18 cellular contexts compared by ENCODE assay signal in genomic region chrX:72124540-72125201, GRCh38. TPM values are rescaled to one million over a fixed set of nuclear protein-coding genes. Genes with fewer than 3 reads are reported as not detected.
A peak's percentile ranks its signal among the peaks of the same experiment; 100 is the strongest.
DNase-seq lines count a peak whose midpoint lies in the region; ATAC-seq and TF ChIP-seq lines count a peak whose summit lies in the region.
"Had no signal": no experiment of that assay in that cellular context is flagged by ENCODE, and none has a peak within 500 bp of the region (broad histone marks: within the 10 kb centered on the region; RNA-seq: fewer than 3 reads in every experiment).

No MANE protein-coding gene starts in this region.

- peak overlapping the region; percentile 83 for H3K27ac Mint-ChIP-seq in neural crest cell (ENCODE audit: unreplicated experiment)
- H3K27ac Mint-ChIP-seq: T-helper 1 cell treated with Interleukin-12 subunit alpha and Interleukin-12 subunit beta and Interleukin-4 antibody, amounts not matched to agents 30 μg/mL and 1 μg/mL, for 36 hours had no signal

- in situ Hi-C loops in KBM-7 (cut with MboI; ENCODE audit: low pct_unique_long_range_greater_than_20kb, low sequenced_read_pairs), result no loop called here

- peaks cover 11% of the 10 kb centered on the region for H3K9me3 Mint-ChIP-seq in neural crest cell
- H3K9me3 Mint-ChIP-seq: T-helper 1 cell treated with Interleukin-12 subunit alpha and Interleukin-12 subunit beta and Interleukin-4 antibody, amounts not matched to agents 30 μg/mL and 1 μg/mL, for 36 hours had no signal

- H3K27ac ChIP-seq in cardiac muscle cell (peak overlapping the region; percentile 83), esophagus muscularis mucosa (replicated peaks in 1 of 4) (peak overlapping the region; percentile 79 to 83 (median 80)), uterus (peak overlapping the region; percentile 32 to 67)

- intact Hi-C loops in Right ventricle myocardium inferior (cut with DNase I) (loop anchor here (10.0 kb wide), 1 partner anchor 210 kb away; the partner anchor contains the start of gene NHSL2), esophagus muscularis mucosa (cut with DNase I) (no loop called here), uterus (cut with DNase I; ENCODE audit: low total_unique reads) (loop anchor here (10.0 kb wide), 1 partner anchor 100 kb away; no protein-coding TSS in a partner anchor)

- H3K9me3 ChIP-seq in cardiac muscle cell (ENCODE audit: low read depth), result no peaks in the 10 kb centered on the region
- H3K9me3 ChIP-seq in esophagus muscularis mucosa, result no peaks in the 10 kb centered on the region
- no peaks in the 10 kb centered on the region for H3K9me3 ChIP-seq in uterus
- H3K9me3 ChIP-seq: A549, adrenal gland, tibial nerve had no signal

- no peaks in the 10 kb centered on the region for H3K27me3 ChIP-seq in cardiac muscle cell
- H3K27me3 ChIP-seq in esophagus muscularis mucosa, result peaks cover 0 to 3% (median 0%) of the 10 kb centered on the region in 4 donors
- H3K27me3 ChIP-seq in uterus, result no peaks in the 10 kb centered on the region

- ATAC-seq in Right ventricle myocardium inferior (no peak), HG02678 (IDR thresholded peaks at IDR 0.05; ENCODE audit: unreplicated experiment) (no peak)
- ATAC-seq: A549 had no signal

- TF ChIP-seq EP300 in esophagus muscularis mucosa (IDR thresholded peaks at IDR 0.05), result no peak

- no peak for TF ChIP-seq CTCF in cardiac muscle cell (IDR thresholded peaks at IDR 0.05; ENCODE audit: low read depth, low read length)
- TF ChIP-seq CTCF in esophagus muscularis mucosa (IDR thresholded peaks at IDR 0.05), result no peak
- TF ChIP-seq CTCF in neural crest cell (conservative IDR thresholded peaks at IDR 0.05), result no peak
- no peak for TF ChIP-seq CTCF in uterus (IDR thresholded peaks at IDR 0.05)

- H3K4me3 Mint-ChIP-seq in neural crest cell, result peak overlapping the region; percentile 74
- H3K4me3 Mint-ChIP-seq: T-helper 1 cell treated with Interleukin-12 subunit alpha and Interleukin-12 subunit beta and Interleukin-4 antibody, amounts not matched to agents 30 μg/mL and 1 μg/mL, for 36 hours had no signal

- peaks cover 12% of the 10 kb centered on the region for H3K36me3 Mint-ChIP-seq in neural crest cell (ENCODE audit: low read depth)

- peaks cover 68% of the 10 kb centered on the region for H3K4me1 Mint-ChIP-seq in neural crest cell

- H3K4me3 ChIP-seq in cardiac muscle cell (no peak overlapping the region), esophagus muscularis mucosa (no peak overlapping the region), uterus (no peak overlapping the region)
- H3K4me3 ChIP-seq: A549, adrenal gland, tibial nerve had no signal

- H3K4me1 ChIP-seq in cardiac muscle cell (ENCODE audit: low read depth) (peaks cover 36% of the 10 kb centered on the region), esophagus muscularis mucosa (peaks cover 38 to 94% (median 92%) of the 10 kb centered on the region in 4 donors), uterus (no peaks in the 10 kb centered on the region)

- no peaks in the 10 kb centered on the region for H3K27me3 Mint-ChIP-seq in neural crest cell (ENCODE audit: low read depth)

- no peak for TF ChIP-seq POLR2A in esophagus muscularis mucosa (IDR thresholded peaks at IDR 0.05; ENCODE audit: low read depth)
- TF ChIP-seq POLR2A in uterus (IDR thresholded peaks at IDR 0.05), result no peak

- no peaks in the 10 kb centered on the region for H3K36me3 ChIP-seq in cardiac muscle cell
- H3K36me3 ChIP-seq in esophagus muscularis mucosa, result no peaks in the 10 kb centered on the region
- no peaks in the 10 kb centered on the region for H3K36me3 ChIP-seq in uterus
- H3K36me3 ChIP-seq: adrenal gland, tibial nerve had no signal

- 61% methylated on average over 6 of the region's 8 CpGs for WGBS in esophagus muscularis mucosa

- DNase-seq in cardiac muscle cell (ENCODE audit: low read depth in 1 of 2, low spot score in 1 of 2) (no peak), Right ventricle myocardium inferior (ENCODE audit: missing footprints) (no peak), esophagus muscularis mucosa (ENCODE audit: extremely low spot score) (no peak), neural crest cell (ENCODE audit: low read depth, low spot score) (no peak), uterus (no peak), NCI-H146 treated with DMSO at 0.1 percent for 48 hours (lab: John Stamatoyannopoulos, UW; ENCODE audit: unreplicated experiment) (no peak), KBM-7 (no peak)
- DNase-seq: activated CD4-positive, alpha-beta T cell treated with anti-CD3 and anti-CD28 coated beads for 1 hour; activated T-cell treated with anti-CD3 and anti-CD28 coated beads for 4 hours; COR-L47; NCI-H2029 treated with DMSO at 0.1 percent for 48 hours; NCI-H748 treated with DMSO at 0.1 percent for 48 hours had no signal

RNA-seq across cellular contexts. Expression of gene RTL5, which starts 7.0 kb away (rescaled TPM):
- total RNA-seq in cardiac muscle cell (9.0 and 11.6 TPM in 2 replicates), Right ventricle myocardium inferior (2.4 TPM), esophagus muscularis mucosa (10 to 100 TPM in 3 of 4 donors, 1 to 10 TPM in 1; 8.0 to 19.8 (median 13.3) TPM), neural crest cell (21.7 and 23.0 TPM in 2 replicates), uterus (10 to 100 TPM in 1 of 4 donors, 1 to 10 TPM in 3; 2.3 to 23.3 (median 6.1) TPM)
- polyA plus RNA-seq in cardiac muscle cell, result 8.3 and 10.4 TPM in 2 replicates
- total RNA-seq: MCF 10A had no signal

RNA-seq across cellular contexts. Expression of gene PIN4, which starts 56.9 kb away (rescaled TPM):
- total RNA-seq in cardiac muscle cell (21.1 and 21.6 TPM in 2 replicates), Right ventricle myocardium inferior (12.0 TPM), esophagus muscularis mucosa (10 to 100 TPM in 3 of 4 donors, 1 to 10 TPM in 1; 6.8 to 20.4 (median 11.5) TPM), neural crest cell (14.0 and 16.7 TPM in 2 replicates), uterus (10 to 100 TPM in 1 of 4 donors, 1 to 10 TPM in 2, not detected in 1; 1.3 to 15.0 (median 8.2) TPM)
- 44.8 and 63.7 TPM in 2 replicates for polyA plus RNA-seq in cardiac muscle cell
